Comparison of ENCODE assay signal across 21 cellular contexts in genomic region chr16:22328081-22328725, GRCh38.
"Had no signal": no experiment of that assay in that cellular context is flagged by ENCODE, and none has a peak within 500 bp of the region (broad histone marks: within the 10 kb centered on the region; RNA-seq: fewer than 3 reads in every experiment).

No MANE protein-coding gene starts in this region.

- H3K27me3 Mint-ChIP-seq: activated CD4-positive, alpha-beta T cell treated with anti-CD3 and anti-CD28 coated beads, Interleukin-2, amount 10 ng/mL, durations not matched to agents 24 days and 14 days; activated naive CD8-positive, alpha-beta T cell treated with anti-CD3 and anti-CD28 coated beads, Interleukin-2, amount 50 U/mL, for 24 hours; progenitor cell of endocrine pancreas had no signal

- H3K27me3 ChIP-seq: brain microvascular endothelial cell, colonic mucosa had no signal

- H3K9me3 ChIP-seq: colonic mucosa had no signal

- H3K27ac ChIP-seq: brain microvascular endothelial cell, colonic mucosa had no signal

- H3K9me3 Mint-ChIP-seq: activated CD4-positive, alpha-beta T cell treated with anti-CD3 and anti-CD28 coated beads, Interleukin-2, amount 10 ng/mL, durations not matched to agents 24 days and 14 days; activated naive CD4-positive, alpha-beta T cell treated with anti-CD3 and anti-CD28 coated beads for 36 hours; activated naive CD8-positive, alpha-beta T cell treated with anti-CD3 and anti-CD28 coated beads, Interleukin-2, amount 50 U/mL, for 24 hours; activated T-helper 2 cell treated with anti-CD3 and anti-CD28 coated beads, Interferon-gamma antibody, Interleukin-2, Interleukin-4, amounts not matched to agents 10 μg/mL and 5 μg/mL and 100 μg/mL, durations not matched to agents 14 hours and 24 hours and 36 hours; endodermal cell; nephron progenitor cell had no signal

- H3K36me3 ChIP-seq: colonic mucosa had no signal

- H3K4me1 Mint-ChIP-seq: activated naive CD8-positive, alpha-beta T cell treated with anti-CD3 and anti-CD28 coated beads, Interleukin-2, amount 50 U/mL, for 24 hours; endodermal cell; nephron progenitor cell had no signal

- H3K4me1 ChIP-seq: colonic mucosa had no signal

- DNase-seq: activated CD4-positive, alpha-beta T cell treated with anti-CD3 and anti-CD28 coated beads, Interleukin-2, amount 10 ng/mL, durations not matched to agents 24 days and 14 days; activated CD4-positive, CD25-positive, alpha-beta regulatory T cell; activated naive CD4-positive, alpha-beta T cell treated with anti-CD3 and anti-CD28 coated beads for 36 hours; activated naive CD8-positive, alpha-beta T cell treated with anti-CD3 and anti-CD28 coated beads, Interleukin-2, amount 50 U/mL, for 24 hours; anterior cingulate cortex; brain microvascular endothelial cell; central memory CD4-positive, alpha-beta T cell; colonic mucosa; endodermal cell; kidney; mammary epithelial cell; midbrain; nephron progenitor cell; occipital lobe; stimulated activated CD4-positive, alpha-beta T cell treated with anti-CD3 and anti-CD28 coated beads, Interleukin-2, amount 100 ng/mL, for 24 hours; T-helper 1 cell; T1000 had no signal

- ATAC-seq: activated naive CD8-positive, alpha-beta T cell treated with anti-CD3 and anti-CD28 coated beads, Interleukin-2, amount 50 U/mL, for 24 hours; left lobe of liver; SK-N-SH treated with all-trans-retinoic acid at 6 μM for 48 hours had no signal

- H3K4me3 ChIP-seq: colonic mucosa had no signal

- H3K4me3 Mint-ChIP-seq: activated CD4-positive, alpha-beta T cell treated with anti-CD3 and anti-CD28 coated beads, Interleukin-2, amount 10 ng/mL, durations not matched to agents 24 days and 14 days; activated naive CD4-positive, alpha-beta T cell treated with anti-CD3 and anti-CD28 coated beads for 36 hours; activated naive CD8-positive, alpha-beta T cell treated with anti-CD3 and anti-CD28 coated beads, Interleukin-2, amount 50 U/mL, for 24 hours; endodermal cell; nephron progenitor cell had no signal

- H3K27ac Mint-ChIP-seq: activated CD4-positive, alpha-beta T cell treated with anti-CD3 and anti-CD28 coated beads, Interleukin-2, amount 10 ng/mL, durations not matched to agents 24 days and 14 days; activated naive CD8-positive, alpha-beta T cell treated with anti-CD3 and anti-CD28 coated beads, Interleukin-2, amount 50 U/mL, for 24 hours; activated T-helper 2 cell treated with anti-CD3 and anti-CD28 coated beads, Interferon-gamma antibody, Interleukin-2, Interleukin-4, amounts not matched to agents 10 μg/mL and 5 μg/mL and 100 μg/mL, durations not matched to agents 14 hours and 24 hours and 36 hours; endodermal cell; progenitor cell of endocrine pancreas had no signal
